In the genomic region with DNA sequence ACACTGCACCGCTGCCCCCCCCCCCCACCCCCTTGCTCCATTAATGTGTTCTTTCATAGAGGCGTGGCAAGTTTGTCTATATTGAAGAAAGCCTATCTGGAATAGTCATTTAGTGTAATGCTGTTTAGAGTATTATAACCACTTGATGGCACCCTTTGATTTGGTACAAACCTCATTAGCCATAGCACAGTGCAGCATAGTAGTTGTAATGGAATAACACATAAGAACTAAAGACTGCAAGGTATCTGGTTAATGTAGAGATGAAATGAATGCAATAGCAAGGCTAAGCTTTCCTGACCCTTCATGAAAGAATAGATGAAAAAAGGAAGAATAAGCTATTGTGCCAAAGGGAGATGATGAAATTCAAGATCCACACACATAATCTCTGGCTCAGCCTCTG, we compare ENCODE assay signal across 8 cellular contexts.
DNase-seq lines count a peak whose midpoint lies in the region; ATAC-seq and TF ChIP-seq lines count a peak whose summit lies in the region.

No MANE protein-coding gene starts in this region.

- H3K4me3 Mint-ChIP-seq in type B pancreatic cell, result no peak overlapping the region

- H3K4me3 ChIP-seq in AG04449 (ENCODE audit: low read depth, low read length) (no peak overlapping the region), SK-N-MC (no peak overlapping the region), gastroesophageal sphincter (no peak overlapping the region)

- no peak for DNase-seq in AG04449 (ENCODE audit: low read depth, low spot score)
- peak; percentile 52 for DNase-seq in SK-N-MC (ENCODE audit: low read depth, low spot score)
- no peak for DNase-seq in type B pancreatic cell (ENCODE audit: extremely low spot score, unreplicated experiment)
- no peak for DNase-seq in stimulated activated CD8-positive, alpha-beta memory T cell treated with anti-CD3 and anti-CD28 coated beads, Interleukin-4, amount 100 ng/mL, for 48 hours

- CTCF ChIA-PET in AG04449 (lab: Yijun Ruan, JAX), result interaction anchor here (0.8 to 4.8 kb wide), 14 partner anchors 9 to 766 kb away, joined by 3 to 41 read pairs (median 4); no protein-coding TSS in a partner anchor

- no peak overlapping the region for H3K9ac ChIP-seq in SK-N-MC (ENCODE audit: insufficient read length)

- TF ChIP-seq EP300 in gastroesophageal sphincter (IDR thresholded peaks at IDR 0.05), result no peak

- H3K9me3 Mint-ChIP-seq in type B pancreatic cell, result no peaks in the 10 kb centered on the region

- H3K36me3 ChIP-seq in SK-N-MC (ENCODE audit: insufficient read depth, low read length) (no peaks in the 10 kb centered on the region), gastroesophageal sphincter (no peaks in the 10 kb centered on the region)

- TF ChIP-seq POLR2A in GM18505 (IDR thresholded peaks at IDR 0.05; ENCODE audit: borderline replicate concordance, extremely low read depth, insufficient read depth, insufficient read length) (no peak), gastroesophageal sphincter (IDR thresholded peaks at IDR 0.05) (no peak)

- H3K9me3 ChIP-seq in SK-N-MC (ENCODE audit: low read depth, low read length) (no peaks in the 10 kb centered on the region), gastroesophageal sphincter (no peaks in the 10 kb centered on the region)

- POLR2A ChIA-PET in AG04449 (lab: Yijun Ruan, JAX), result no interaction called here

- no peak overlapping the region for H3K27ac ChIP-seq in SK-N-MC
- no peak overlapping the region for H3K27ac ChIP-seq in gastroesophageal sphincter

- no peaks in the 10 kb centered on the region for H3K27me3 Mint-ChIP-seq in type B pancreatic cell

- ATAC-seq in GM18505 (IDR thresholded peaks at IDR 0.05; ENCODE audit: unreplicated experiment) (peak; percentile 67), gastroesophageal sphincter (no peak), GM19328 (IDR thresholded peaks at IDR 0.05; ENCODE audit: unreplicated experiment) (no peak)

- WGBS in gastroesophageal sphincter (ENCODE audit: low coverage in 1 of 2), 2 donors, result 4 to 20% methylated on average over 2 of the region's 2 CpGs

- peaks cover 15% of the 10 kb centered on the region for H3K4me1 Mint-ChIP-seq in type B pancreatic cell (ENCODE audit: unreplicated experiment)

- H3K4me1 ChIP-seq in gastroesophageal sphincter, result peaks cover 13 to 84% (median 15%) of the 10 kb centered on the region in 3 donors

- H3K36me3 Mint-ChIP-seq in type B pancreatic cell, result peaks cover 10% of the 10 kb centered on the region

- no peaks in the 10 kb centered on the region for H3K27me3 ChIP-seq in gastroesophageal sphincter

- TF ChIP-seq CTCF in AG04449 (IDR thresholded peaks at IDR 0.05; ENCODE audit: insufficient read depth, low read length, missing control alignments) (peak; percentile 6), LNCAP (IDR thresholded peaks at IDR 0.05) (peak; percentile 43), gastroesophageal sphincter (IDR thresholded peaks at IDR 0.05) (peak in 3 of 4 experiments; percentile 21 to 47 (median 30)), type B pancreatic cell (conservative IDR thresholded peaks at IDR 0.05) (peak; percentile 61)

- H3K27ac Mint-ChIP-seq in type B pancreatic cell, result peak overlapping the region; percentile 5

Comparison
In these comparisons a context has a peak if more than half of its experiments do, and no peak if none do; other contexts are left out.
1. CTCF ChIP-seq: peak in every context shown above with its lines; median percentile 61 in type B pancreatic cell; 43 in LNCAP; 30 in gastroesophageal sphincter; 6 in AG04449.